In the genomic region with DNA sequence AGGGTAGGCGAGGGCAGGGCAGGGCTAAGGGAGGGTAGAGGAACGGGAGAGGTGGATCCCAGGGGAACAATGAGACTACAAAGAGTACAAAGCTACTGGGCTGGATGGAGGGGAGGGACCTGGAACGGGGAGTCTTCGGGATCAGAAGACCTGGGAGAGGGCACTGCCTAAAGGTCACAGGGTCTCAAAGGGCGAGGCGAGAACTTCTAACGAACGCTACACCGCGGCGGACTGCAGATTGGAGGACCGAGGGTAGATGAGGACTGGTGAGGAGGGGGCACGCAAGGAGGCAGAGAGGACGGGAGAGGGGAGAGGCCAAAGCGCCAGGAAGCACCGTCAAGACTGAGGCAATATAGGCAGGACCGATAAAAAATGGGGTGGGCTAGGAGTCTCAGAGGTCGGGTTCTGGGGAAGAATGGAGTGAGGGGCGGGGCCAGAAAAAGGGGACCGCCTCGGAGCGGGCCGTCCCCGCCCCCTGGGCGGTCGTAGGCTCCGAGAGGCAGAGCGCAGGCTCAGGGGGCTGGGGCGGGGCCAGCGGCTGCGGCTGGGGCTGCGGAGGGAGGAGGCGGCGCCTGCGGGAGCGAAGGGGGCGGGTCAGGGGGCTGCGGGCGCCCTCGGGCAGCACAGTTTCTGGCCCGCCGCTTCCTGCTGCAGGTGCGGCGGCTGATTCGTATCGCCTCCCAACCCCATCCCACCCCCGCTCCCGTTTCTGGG, we compare ENCODE assay signal across 8 cellular contexts. TPM values are rescaled to one million over a fixed set of nuclear protein-coding genes. Genes with fewer than 3 reads are reported as not detected.
DNase-seq lines count a peak whose midpoint lies in the region; ATAC-seq and TF ChIP-seq lines count a peak whose summit lies in the region.

No MANE protein-coding gene starts in this region.

- TF ChIP-seq CTCF in mucosa of descending colon (IDR thresholded peaks at IDR 0.05) = no peak

- no peak overlapping the region for H3K4me3 ChIP-seq in mucosa of descending colon

- DNase-seq in DMS114 treated with DMSO at 0.1 percent for 48 hours (lab: John Stamatoyannopoulos, UW; ENCODE audit: unreplicated experiment) (peak; percentile 53), NCI-H2227 treated with DMSO at 0.1 percent for 48 hours (lab: John Stamatoyannopoulos, UW) (peak; percentile 88), mucosa of descending colon (peak; percentile 79 to 92 (median 87))
- peak; percentile 56 to 67 for DNase-seq in activated CD4-positive, alpha-beta T cell treated with anti-CD3 and anti-CD28 coated beads, Interleukin-2, amount 50 U/mL, for 4 hours
- peak; percentile 53 for DNase-seq in effector CD8-positive, alpha-beta T cell (lab: John Stamatoyannopoulos, UW)
- DNase-seq in stimulated activated CD8-positive, alpha-beta memory T cell treated with anti-CD3 and anti-CD28 coated beads, Interleukin-15, amount 100 ng/mL, for 4 hours (ENCODE audit: low read depth in 2 of 2) = peak; percentile 36 to 63

- H3K9me3 ChIP-seq in mucosa of descending colon = no peaks in the 10 kb centered on the region

- peaks cover 10% of the 10 kb centered on the region for H3K4me1 ChIP-seq in mucosa of descending colon (ENCODE audit: low read depth)

- H3K36me3 ChIP-seq in mucosa of descending colon (ENCODE audit: low read depth) = no peaks in the 10 kb centered on the region

- intact Hi-C loops in mucosa of descending colon (cut with DNase I, micrococcal nuclease) = no loop called here

- ATAC-seq in HG02763 (IDR thresholded peaks at IDR 0.05; ENCODE audit: unreplicated experiment) (peak; percentile 26), mucosa of descending colon (peak; percentile 48), HG03139 (IDR thresholded peaks at IDR 0.05; ENCODE audit: unreplicated experiment) (no peak)

RNA-seq across cellular contexts. Expression of a gene that starts 1.3 kb away (rescaled TPM):
- total RNA-seq in mucosa of descending colon = 1 to 10 TPM in 2 of 3 donors, under 1 TPM in 1; 0.49 to 1.5 (median 1.1) TPM

RNA-seq across cellular contexts. Expression of a gene that starts 34.9 kb away (rescaled TPM):
- 1 to 10 TPM; 1.8 to 3.2 (median 2.0) TPM for total RNA-seq in mucosa of descending colon

RNA-seq across cellular contexts. Expression of a gene that starts 45.7 kb away (rescaled TPM):
- total RNA-seq in mucosa of descending colon = 10 to 100 TPM; 69.7 to 99.5 (median 85.0) TPM

RNA-seq across cellular contexts. Expression of a gene that starts 53.6 kb away (rescaled TPM):
- total RNA-seq in mucosa of descending colon = 10 to 100 TPM; 20.8 to 27.9 (median 22.9) TPM
